18 cellular contexts compared by ENCODE assay signal in the genomic region with DNA sequence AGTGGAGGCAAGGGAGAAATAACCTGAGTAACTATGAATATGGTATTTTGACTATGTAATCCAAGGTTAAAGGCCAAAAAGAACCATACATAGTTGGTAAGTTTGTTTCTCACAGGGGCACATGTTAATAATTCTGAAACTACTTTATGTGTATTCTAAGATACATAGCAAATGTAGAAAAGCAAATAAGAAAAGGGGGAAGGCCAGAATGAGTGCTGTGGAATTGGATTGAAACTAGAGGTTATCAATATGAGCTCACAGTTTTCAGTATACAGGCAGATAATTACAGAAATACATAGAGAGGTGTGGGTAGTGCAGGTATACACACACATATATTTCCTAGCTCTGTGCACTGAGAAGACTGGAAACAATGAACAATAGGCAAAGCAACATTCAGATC. TPM values are rescaled to one million over a fixed set of nuclear protein-coding genes. Genes with fewer than 3 reads are reported as not detected.
DNase-seq lines count a peak whose midpoint lies in the region; ATAC-seq and TF ChIP-seq lines count a peak whose summit lies in the region.
"Had no signal": no experiment of that assay in that cellular context is flagged by ENCODE, and none has a peak within 500 bp of the region (broad histone marks: within the 10 kb centered on the region; RNA-seq: fewer than 3 reads in every experiment).

No MANE protein-coding gene starts in this region.

- peak overlapping the region; percentile 72 for H3K27ac Mint-ChIP-seq in activated T-helper 17 cell treated with anti-CD3 and anti-CD28 coated beads, Interleukin-2, amount 50 U/mL, for 72 hours
- H3K27ac Mint-ChIP-seq: neural progenitor cell had no signal

- no peaks in the 10 kb centered on the region for H3K27me3 ChIP-seq in A673 (replicated peaks; ENCODE audit: insufficient read depth, low read depth, low read length, poor library complexity)
- H3K27me3 ChIP-seq: adrenal gland, neural progenitor cell, transverse colon had no signal

- H3K9me3 ChIP-seq in A673 (ENCODE audit: low read depth, low read length, poor library complexity, severe bottlenecking) = no peaks in the 10 kb centered on the region
- H3K9me3 ChIP-seq: adrenal gland, transverse colon had no signal

- DNase-seq in activated CD4-positive, CD25-positive, alpha-beta regulatory T cell (lab: John Stamatoyannopoulos, UW) = no peak
- DNase-seq in CD1c-positive myeloid dendritic cell (ENCODE audit: extremely low spot score) = no peak
- no peak for DNase-seq in GM19240 (ENCODE audit: insufficient read length, low spot score)
- no peak for DNase-seq in A673 (ENCODE audit: low spot score)
- DNase-seq: activated CD8-positive, alpha-beta memory T cell treated with anti-CD3 and anti-CD28 coated beads, Interleukin-2, amount 50 U/mL, for 4 hours; adrenal gland; mesenchymal stem cell; NCI-H524 treated with DMSO at 0.1 percent for 48 hours; retina; stimulated activated CD8-positive, alpha-beta memory T cell treated with anti-CD3 and anti-CD28 coated beads, Interleukin-4, amount 100 ng/mL, for 48 hours; transverse colon had no signal

- TF ChIP-seq CTCF in A673 (conservative IDR thresholded peaks at IDR 0.05; ENCODE audit: low read depth, low read length) = no peak

- no peaks in the 10 kb centered on the region for H3K27me3 Mint-ChIP-seq in activated T-helper 17 cell treated with anti-CD3 and anti-CD28 coated beads, Interleukin-2, amount 50 U/mL, for 72 hours

- H3K36me3 Mint-ChIP-seq in activated T-helper 17 cell treated with anti-CD3 and anti-CD28 coated beads, Interleukin-2, amount 50 U/mL, for 72 hours (ENCODE audit: low read depth) = peaks cover 11% of the 10 kb centered on the region

- no peak overlapping the region for H3K4me3 Mint-ChIP-seq in activated T-helper 17 cell treated with anti-CD3 and anti-CD28 coated beads, Interleukin-2, amount 50 U/mL, for 72 hours
- H3K4me3 Mint-ChIP-seq: neural progenitor cell had no signal

- H3K4me1 Mint-ChIP-seq in activated T-helper 17 cell treated with anti-CD3 and anti-CD28 coated beads, Interleukin-2, amount 50 U/mL, for 72 hours = peaks cover 23% of the 10 kb centered on the region

- peak; percentile 21 to 62 for ATAC-seq in activated CD4-positive, CD25-positive, alpha-beta regulatory T cell treated with anti-CD3 and anti-CD28 coated beads, Interleukin-2, amount 50 U/mL, for 24 hours
- ATAC-seq in GM19395 (IDR thresholded peaks at IDR 0.05; ENCODE audit: unreplicated experiment) (peak; percentile 80), HG02852 (IDR thresholded peaks at IDR 0.05; ENCODE audit: unreplicated experiment) (peak; percentile 78)
- ATAC-seq in activated T-helper 17 cell treated with anti-CD3 and anti-CD28 coated beads, Interleukin-2, amount 50 U/mL, for 72 hours (replicated peaks) = peak; percentile 95

- intact Hi-C loops in A673 (cut with micrococcal nuclease; ENCODE audit: unreplicated experiment) = loop anchor here (10.0 kb wide), 1 partner anchor 249 kb away; no protein-coding TSS in a partner anchor

- no TSS peak for BruUV-seq in A673 (replicated peaks; lab: Mats Ljungman, UMichigan)

- peaks cover 4% of the 10 kb centered on the region for H3K4me1 ChIP-seq in A673 (ENCODE audit: insufficient read depth, low read length, poor library complexity, severe bottlenecking)

- H3K9me3 Mint-ChIP-seq in activated T-helper 17 cell treated with anti-CD3 and anti-CD28 coated beads, Interleukin-2, amount 50 U/mL, for 72 hours = no peaks in the 10 kb centered on the region
- H3K9me3 Mint-ChIP-seq: neural progenitor cell had no signal

- H3K36me3 ChIP-seq in A673 (ENCODE audit: insufficient read depth, low read length, poor library complexity, severe bottlenecking) = no peaks in the 10 kb centered on the region
- H3K36me3 ChIP-seq: adrenal gland, neural progenitor cell, transverse colon had no signal

- CTCF ChIA-PET in A673 (lab: Charles Lee) = no interaction called here

- no peak overlapping the region for H3K4me3 ChIP-seq in A673 (ENCODE audit: low read depth, low read length, poor library complexity, severe bottlenecking)
- H3K4me3 ChIP-seq: adrenal gland, neural progenitor cell, transverse colon had no signal

- H3K27ac ChIP-seq in A673 (ENCODE audit: low read depth, low read length, poor library complexity, severe bottlenecking) = no peak overlapping the region
- H3K27ac ChIP-seq: 22Rv1, adrenal gland, C4-2B, neural progenitor cell, transverse colon had no signal

- POLR2A ChIA-PET in A673 (lab: Charles Lee; ENCODE audit: low non-redundant PET) = no interaction called here

RNA-seq across cellular contexts. Expression of a gene that starts 13.7 kb away (rescaled TPM):
- total RNA-seq in activated T-helper 17 cell treated with anti-CD3 and anti-CD28 coated beads, Interleukin-2, amount 50 U/mL, for 72 hours = 10 to 100 TPM; 20.6 to 22.0 TPM
- 31.3 and 36.6 TPM in 2 replicates for total RNA-seq in A673 (2021)

Comparison
In these comparisons a context has a peak if more than half of its experiments do, and no peak if none do; other contexts are left out.
1. ATAC-seq: peak in every context shown above with its lines; median percentile 95 in activated T-helper 17 cell treated with anti-CD3 and anti-CD28 coated beads, Interleukin-2, amount 50 U/mL, for 72 hours; 80 in GM19395; 78 in HG02852; 42 in activated CD4-positive, CD25-positive, alpha-beta regulatory T cell treated with anti-CD3 and anti-CD28 coated beads, Interleukin-2, amount 50 U/mL, for 24 hours.